In the genomic region with DNA sequence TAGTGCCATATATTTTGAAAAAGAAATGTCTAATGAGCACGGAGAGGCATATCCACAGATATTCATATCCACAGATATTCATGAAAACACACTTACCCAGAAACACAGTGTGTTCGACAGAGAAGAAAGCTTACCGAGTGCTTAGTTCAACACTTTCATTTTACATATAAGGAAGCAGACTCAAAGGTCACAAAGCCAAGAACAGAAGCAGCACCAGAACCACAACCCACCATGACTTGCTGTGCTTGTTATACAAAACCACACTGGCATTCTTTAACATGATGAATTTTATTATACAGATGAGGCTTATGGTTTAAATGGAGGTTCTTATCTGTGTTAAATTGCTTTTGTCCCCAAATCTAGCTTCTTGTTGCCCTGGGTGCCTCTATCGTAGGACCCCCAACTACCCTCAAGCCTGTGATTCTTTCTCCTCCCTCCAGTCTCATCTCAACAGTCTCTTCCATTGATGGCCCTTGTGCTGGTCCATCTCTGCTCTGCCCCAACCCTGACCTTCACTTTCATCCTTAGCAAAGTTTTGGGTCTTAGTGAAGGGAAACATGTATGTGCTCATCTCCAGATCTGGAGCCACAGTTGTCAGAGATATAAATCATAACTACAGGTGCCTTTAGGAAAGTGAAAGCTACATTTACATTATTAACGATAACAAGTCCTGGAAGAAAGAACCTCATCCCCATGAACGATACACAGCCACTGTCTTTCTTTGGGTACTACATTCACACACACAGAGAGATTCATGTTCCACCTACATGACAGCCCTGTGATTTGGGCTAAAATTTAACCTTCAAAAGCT, we compare ENCODE assay signal across 8 cellular contexts. TPM values are rescaled to one million over a fixed set of nuclear protein-coding genes. Genes with fewer than 3 reads are reported as not detected.
DNase-seq lines count a peak whose midpoint lies in the region; ATAC-seq and TF ChIP-seq lines count a peak whose summit lies in the region.

No MANE protein-coding gene starts in this region.

- POLR2A ChIA-PET in naive thymus-derived CD4-positive, alpha-beta T cell (lab: Charles Lee): interaction anchor here (0.5 to 4.7 kb wide), 6 partner anchors 9 to 602 kb away, joined by 3 to 69 read pairs (median 6); partner anchors contain the start of gene SF3B5

- no peaks in the 10 kb centered on the region for H3K27me3 ChIP-seq in naive thymus-derived CD4-positive, alpha-beta T cell (ENCODE audit: control insufficient read depth in 2 of 2, insufficient read depth in 2 of 2, low read length in 2 of 2)
- H3K27me3 ChIP-seq in MG63 (0 out of 2 replicates have a peak, but pooled peaks cover 1% of the 10 kb centered on the region), neural progenitor cell (peaks cover under 1% of the 10 kb centered on the region)

- peaks cover 12 to 23% of the 10 kb centered on the region in 2 donors for H3K4me1 ChIP-seq in naive thymus-derived CD4-positive, alpha-beta T cell (ENCODE audit: control insufficient read depth in 2 of 2, insufficient read depth in 2 of 2, low read length in 2 of 2)
- H3K4me1 ChIP-seq in neural progenitor cell: no peaks in the 10 kb centered on the region

- no peaks in the 10 kb centered on the region for H3K9me3 ChIP-seq in naive thymus-derived CD4-positive, alpha-beta T cell (ENCODE audit: control insufficient read depth in 2 of 3, low read length in 3 of 3)
- H3K9me3 ChIP-seq in MG63 (no peaks in the 10 kb centered on the region), neural progenitor cell (ENCODE audit: low read depth) (no peaks in the 10 kb centered on the region)

- no peak overlapping the region for H3K9ac ChIP-seq in neural progenitor cell

- ATAC-seq in GM19023 (IDR thresholded peaks at IDR 0.05; ENCODE audit: unreplicated experiment) (peak; percentile 93), HG03025 (IDR thresholded peaks at IDR 0.05; ENCODE audit: low FRiP score, unreplicated experiment) (peak; percentile 90)
- ATAC-seq in naive thymus-derived CD4-positive, alpha-beta T cell: peak; percentile 96

- no peaks in the 10 kb centered on the region for H3K27me3 Mint-ChIP-seq in naive thymus-derived CD4-positive, alpha-beta T cell
- H3K27me3 Mint-ChIP-seq in neural progenitor cell (ENCODE audit: insufficient read depth, low read depth): peaks cover 5% of the 10 kb centered on the region

- no peak overlapping the region for H3K4me2 ChIP-seq in neural progenitor cell

- H3K27ac ChIP-seq in naive thymus-derived CD4-positive, alpha-beta T cell (ENCODE audit: low read depth, low read length): peak overlapping the region; percentile 66
- no peak overlapping the region for H3K27ac ChIP-seq in neural progenitor cell

- H3F3A ChIP-seq in neural progenitor cell (ENCODE audit: low read depth): no peaks in the 10 kb centered on the region

- peak overlapping the region; percentile 78 to 99 (median 93) for H3K27ac Mint-ChIP-seq in naive thymus-derived CD4-positive, alpha-beta T cell
- no peak overlapping the region for H3K27ac Mint-ChIP-seq in neural progenitor cell

- H3K4me3 Mint-ChIP-seq in naive thymus-derived CD4-positive, alpha-beta T cell: peak overlapping the region; percentile 74 to 93 (median 87)
- H3K4me3 Mint-ChIP-seq in neural progenitor cell: no peak overlapping the region

- H3K4me1 Mint-ChIP-seq in naive thymus-derived CD4-positive, alpha-beta T cell: peaks cover 24 to 42% (median 31%) of the 10 kb centered on the region in 7 donors
- H3K4me1 Mint-ChIP-seq in neural progenitor cell: no peaks in the 10 kb centered on the region

- H3K4me3 ChIP-seq in naive thymus-derived CD4-positive, alpha-beta T cell (ENCODE audit: low read length): peak overlapping the region; percentile 52
- H3K4me3 ChIP-seq in MG63 (no peak overlapping the region), neural progenitor cell (no peak overlapping the region)

- CTCF ChIA-PET in naive thymus-derived CD4-positive, alpha-beta T cell (lab: Charles Lee): interaction anchor here (1.0 kb wide), 1 partner anchor 9 kb away, joined by 3 read pairs; no protein-coding TSS in a partner anchor

- no peaks in the 10 kb centered on the region for H3K79me2 ChIP-seq in neural progenitor cell (ENCODE audit: low read depth)

- peak; percentile 52 for DNase-seq in activated CD4-positive, alpha-beta T cell treated with anti-CD3 and anti-CD28 coated beads for 48 hours
- DNase-seq in naive thymus-derived CD4-positive, alpha-beta T cell: peak in 7 of 9 donors; percentile 49 to 76 (median 66)
- DNase-seq in cerebellar nuclear complex (lab: John Stamatoyannopoulos, UW) (no peak), LoVo (ENCODE audit: low spot score) (no peak), MG63 (no peak), neural progenitor cell (ENCODE audit: low spot score) (no peak)

- intact Hi-C loops in naive thymus-derived CD4-positive, alpha-beta T cell (cut with micrococcal nuclease): loop anchor here (1.0 to 2.0 kb wide), 6 partner anchors 8 to 213 kb away; partner anchors contain the start of genes SF3B5 (in 2 of the 2), LTV1 (in 1 of the 2) and STX11 (in 1 of the 2)

- no peak overlapping the region for H2AFZ ChIP-seq in neural progenitor cell (replicated peaks)

- no peak for TF ChIP-seq CTCF in neural progenitor cell (IDR thresholded peaks at IDR 0.05)

- H3K36me3 ChIP-seq in naive thymus-derived CD4-positive, alpha-beta T cell (ENCODE audit: control insufficient read depth in 2 of 3, insufficient read depth in 3 of 3, low read length in 3 of 3): no peaks in the 10 kb centered on the region
- H3K36me3 ChIP-seq in MG63 (no peaks in the 10 kb centered on the region), neural progenitor cell (no peaks in the 10 kb centered on the region)

- no peaks in the 10 kb centered on the region for H4K20me1 ChIP-seq in neural progenitor cell (ENCODE audit: low read depth)

- H3K36me3 Mint-ChIP-seq in naive thymus-derived CD4-positive, alpha-beta T cell: peaks cover 0 to 11% (median 0%) of the 10 kb centered on the region in 5 donors
- no peaks in the 10 kb centered on the region for H3K36me3 Mint-ChIP-seq in neural progenitor cell

- H3K9me3 Mint-ChIP-seq in naive thymus-derived CD4-positive, alpha-beta T cell: peaks cover 0 to 3% (median 0%) of the 10 kb centered on the region in 11 donors
- no peaks in the 10 kb centered on the region for H3K9me3 Mint-ChIP-seq in neural progenitor cell

RNA-seq across cellular contexts. Expression of gene SF3B5, which starts 40.0 kb away (rescaled TPM):
- total RNA-seq in naive thymus-derived CD4-positive, alpha-beta T cell: 100 to 1,000 TPM in 3 of 5 experiments, 10 to 100 TPM in 2; 89.2 to 155 (median 122) TPM
- polyA plus RNA-seq in naive thymus-derived CD4-positive, alpha-beta T cell: 100 to 1,000 TPM; 346 to 444 TPM
- total RNA-seq in MG63 (2014; rRNA removed; shearing (Covaris generic); ENCODE audit: low replicate concordance): 65.0 and 97.1 TPM in 2 replicates
- 99.0 and 133 TPM in 2 replicates for total RNA-seq in neural progenitor cell (ENCODE audit: low replicate concordance)

RNA-seq across cellular contexts. Expression of gene PLAGL1, which starts 47.3 kb away (rescaled TPM):
- total RNA-seq in naive thymus-derived CD4-positive, alpha-beta T cell: 10 to 100 TPM in 1 of 5 experiments, 1 to 10 TPM in 4; 4.0 to 11.2 (median 4.5) TPM
- polyA plus RNA-seq in naive thymus-derived CD4-positive, alpha-beta T cell: 1 to 10 TPM in 1 of 2 donors, under 1 TPM in 1; 0.94 to 2.0 TPM
- 2.1 and 5.0 TPM in 2 replicates for total RNA-seq in MG63 (2014; rRNA removed; shearing (Covaris generic); ENCODE audit: low replicate concordance)
- total RNA-seq in neural progenitor cell (ENCODE audit: low replicate concordance): 5.1 and 5.6 TPM in 2 replicates

Comparison
In these comparisons a context has a peak if more than half of its experiments do, and no peak if none do; other contexts are left out.
1. DNase-seq: peak in activated CD4-positive, alpha-beta T cell treated with anti-CD3 and anti-CD28 coated beads for 48 hours (single experiment) and naive thymus-derived CD4-positive, alpha-beta T cell (7 of 9); none in cerebellar nuclear complex (0 of 2), LoVo (single experiment), MG63 (single experiment) and neural progenitor cell (single experiment).
2. Peak in every context shown above with its lines, with median percentiles within 50 percentile points of each other: ATAC-seq.